1 cellular context compared by ENCODE assay signal in the genomic region with DNA sequence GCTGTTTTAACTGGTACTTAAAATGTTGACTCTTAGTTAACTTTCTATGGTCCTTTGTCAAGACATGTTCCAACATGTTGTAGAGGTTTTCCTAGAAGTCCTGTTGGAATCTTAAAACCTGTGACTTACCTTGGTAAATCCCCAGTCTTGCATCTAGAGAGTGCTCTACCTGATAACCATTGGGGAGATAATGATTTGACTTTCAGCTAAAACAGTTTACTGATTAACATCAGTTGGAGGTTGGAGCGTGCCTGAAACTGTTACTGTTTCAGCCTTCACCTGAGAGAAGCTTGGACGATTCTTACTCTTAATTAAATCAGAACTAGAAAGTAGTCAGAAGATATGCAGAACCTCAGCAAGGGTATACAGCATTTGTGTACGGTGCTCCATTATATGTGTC.
TF ChIP-seq lines count a peak whose summit lies in the region.

No MANE protein-coding gene starts in this region.

TF ChIP-seq in SK-N-SH, 30 proteins besides CTCF, POLR2A, EP300 and RAD21 (continued from another document):
- TF ChIP-seq MEF2A (IDR thresholded peaks at IDR 0.05; ENCODE audit: borderline replicate concordance, low read depth) (no peak), FOXJ3 (CRISPR knock-in tag; IDR thresholded peaks at IDR 0.05) (no peak), RFX5 (IDR thresholded peaks at IDR 0.05; ENCODE audit: low read length) (no peak), TAF1 (IDR thresholded peaks at IDR 0.05; ENCODE audit: borderline replicate concordance, low read depth, low read length) (no peak), YY1 (IDR thresholded peaks at IDR 0.05; ENCODE audit: low read depth) (no peak), FOXM1 (IDR thresholded peaks at IDR 0.05; ENCODE audit: low read depth) (no peak), CHD2 (IDR thresholded peaks at IDR 0.05; ENCODE audit: low read length, partially characterized antibody) (no peak), RXRA (IDR thresholded peaks at IDR 0.05; ENCODE audit: borderline replicate concordance, low read depth) (no peak)
- TF ChIP-seq, protein P1, sequence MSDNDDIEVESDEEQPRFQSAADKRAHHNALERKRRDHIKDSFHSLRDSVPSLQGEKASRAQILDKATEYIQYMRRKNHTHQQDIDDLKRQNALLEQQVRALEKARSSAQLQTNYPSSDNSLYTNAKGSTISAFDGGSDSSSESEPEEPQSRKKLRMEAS (IDR thresholded peaks at IDR 0.05; ENCODE audit: low read depth) = no peak
- TF ChIP-seq, protein P2, sequence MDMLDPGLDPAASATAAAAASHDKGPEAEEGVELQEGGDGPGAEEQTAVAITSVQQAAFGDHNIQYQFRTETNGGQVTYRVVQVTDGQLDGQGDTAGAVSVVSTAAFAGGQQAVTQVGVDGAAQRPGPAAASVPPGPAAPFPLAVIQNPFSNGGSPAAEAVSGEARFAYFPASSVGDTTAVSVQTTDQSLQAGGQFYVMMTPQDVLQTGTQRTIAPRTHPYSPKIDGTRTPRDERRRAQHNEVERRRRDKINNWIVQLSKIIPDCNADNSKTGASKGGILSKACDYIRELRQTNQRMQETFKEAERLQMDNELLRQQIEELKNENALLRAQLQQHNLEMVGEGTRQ (IDR thresholded peaks at IDR 0.05; ENCODE audit: borderline replicate concordance, low read depth, low read length) = no peak
